23 cellular contexts compared by ENCODE assay signal in genomic region chr2:206869824-206870495, GRCh38.
DNase-seq lines count a peak whose midpoint lies in the region; ATAC-seq, FAIRE-seq and TF ChIP-seq lines count a peak whose summit lies in the region.
"Had no signal": no experiment of that assay in that cellular context is flagged by ENCODE, and none has a peak within 500 bp of the region (broad histone marks: within the 10 kb centered on the region; RNA-seq: fewer than 3 reads in every experiment).

No MANE protein-coding gene starts in this region.

- TF ChIP-seq CTCF in OCI-LY3 (IDR thresholded peaks at IDR 0.05; ENCODE audit: low read depth, low read length) (no peak), bronchial epithelial cell (IDR thresholded peaks at IDR 0.05; ENCODE audit: insufficient read depth, low read length, severe bottlenecking) (no peak), foreskin keratinocyte (conservative IDR thresholded peaks at IDR 0.05) (no peak), right atrium auricular region (IDR thresholded peaks at IDR 0.05) (no peak), GM13976 (IDR thresholded peaks at IDR 0.05; ENCODE audit: borderline replicate concordance, control extremely low read depth, extremely low read depth, insufficient read depth, missing control alignments) (no peak)

- no peaks in the 10 kb centered on the region for H4K20me1 ChIP-seq in OCI-LY3 (ENCODE audit: insufficient read depth, low read length)

- no peak for FAIRE-seq in bronchial epithelial cell (lab: Jason Lieb, UNC)
- FAIRE-seq: A204.1, D721Med, G401.6, GM12891, GM18507, H54 had no signal

- in situ Hi-C loops in GM13976 (cut with MboI; ENCODE audit: low sequenced_read_pairs, unreplicated experiment): no loop called here

- peak; percentile 79 for DNase-seq in bronchial epithelial cell (ENCODE audit: low read depth)
- DNase-seq in foreskin keratinocyte: peak in 1 of 2 donors; percentile 24
- DNase-seq in right atrium auricular region (ENCODE audit: low spot score): no peak
- no peak for DNase-seq in SKM-1 (lab: John Stamatoyannopoulos, UW; ENCODE audit: unreplicated experiment)
- DNase-seq in GM13976 (ENCODE audit: low spot score): no peak
- DNase-seq: ACHN; BE2C; C1 segment of cervical spinal cord; CD4-positive, CD25-positive, alpha-beta regulatory T cell; CD8-positive, alpha-beta memory T cell; COR-L47; HCEC 1CT; HFFc6 had no signal

- no peak overlapping the region for H3K4me3 ChIP-seq in OCI-LY3 (ENCODE audit: low read length)
- H3K4me3 ChIP-seq in bronchial epithelial cell (ENCODE audit: low read depth, low read length): no peak overlapping the region
- H3K4me3 ChIP-seq in right atrium auricular region: no peak overlapping the region
- H3K4me3 ChIP-seq: GM23338 had no signal

- ATAC-seq in foreskin keratinocyte: peak; percentile 44
- no peak for ATAC-seq in HG02840 (IDR thresholded peaks at IDR 0.05; ENCODE audit: low FRiP score, unreplicated experiment)
- ATAC-seq: GM23338 had no signal

- H3K27me3 ChIP-seq in OCI-LY3 (ENCODE audit: low read depth, low read length) (no peaks in the 10 kb centered on the region; the same call in 1 of the 2 replicates), bronchial epithelial cell (ENCODE audit: control insufficient read depth, insufficient read depth, low read length) (no peaks in the 10 kb centered on the region), foreskin keratinocyte (no peaks in the 10 kb centered on the region), right atrium auricular region (no peaks in the 10 kb centered on the region)
- H3K27me3 ChIP-seq: BE2C had no signal

- H3K79me2 ChIP-seq in OCI-LY3 (ENCODE audit: low read length): no peaks in the 10 kb centered on the region

- H3K4me2 ChIP-seq in OCI-LY3 (ENCODE audit: low read length): peak overlapping the region; percentile 44
- H3K4me2 ChIP-seq: GM23338 had no signal

- H3K36me3 ChIP-seq in OCI-LY3 (replicated peaks; ENCODE audit: low read depth, low read length) (no peaks in the 10 kb centered on the region), bronchial epithelial cell (ENCODE audit: control insufficient read depth, insufficient read depth, low read length) (no peaks in the 10 kb centered on the region), right atrium auricular region (no peaks in the 10 kb centered on the region)
- H3K36me3 ChIP-seq: BE2C had no signal

- H3K9me3 ChIP-seq in OCI-LY3 (ENCODE audit: insufficient read depth, low read length): no peaks in the 10 kb centered on the region
- H3K9me3 ChIP-seq in right atrium auricular region: no peaks in the 10 kb centered on the region
- H3K9me3 ChIP-seq: BE2C had no signal

- H3K4me1 ChIP-seq in OCI-LY3 (ENCODE audit: low read length) (peaks cover 31% of the 10 kb centered on the region), foreskin keratinocyte (no peaks in the 10 kb centered on the region), right atrium auricular region (no peaks in the 10 kb centered on the region)

- no peak overlapping the region for H2AFZ ChIP-seq in OCI-LY3 (ENCODE audit: low read depth, low read length)
- H2AFZ ChIP-seq: GM23338 had no signal

- H3K9ac ChIP-seq in OCI-LY3 (ENCODE audit: low read length): no peak overlapping the region

- H3K27ac ChIP-seq in OCI-LY3 (ENCODE audit: low read length) (no peak overlapping the region), foreskin keratinocyte (no peak overlapping the region), right atrium auricular region (no peak overlapping the region)
- H3K27ac ChIP-seq: HL-60 had no signal
